15 cellular contexts compared by ENCODE assay signal in the genomic region with DNA sequence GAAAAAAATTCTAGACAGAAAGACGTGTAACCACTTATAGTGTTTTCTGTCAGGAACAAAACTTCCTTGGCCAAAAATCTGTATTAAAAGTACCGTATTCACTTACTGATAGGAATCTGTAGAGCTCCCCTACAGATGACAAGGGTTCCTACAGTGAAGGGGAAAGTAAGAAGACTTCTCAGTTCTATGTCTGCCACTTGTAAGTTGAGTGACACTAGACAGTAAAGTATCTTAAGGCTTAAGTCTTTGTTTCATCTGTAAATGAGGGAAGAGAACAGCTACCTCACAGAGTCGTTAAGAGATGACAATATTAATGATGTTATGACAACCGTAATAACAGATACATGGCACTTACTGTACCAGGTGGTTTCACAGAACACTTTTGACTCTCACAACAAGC. TPM values are rescaled to one million over a fixed set of nuclear protein-coding genes. Genes with fewer than 3 reads are reported as not detected.
A peak's percentile ranks its signal among the peaks of the same experiment; 100 is the strongest.
DNase-seq lines count a peak whose midpoint lies in the region; ATAC-seq and TF ChIP-seq lines count a peak whose summit lies in the region.
"Had no signal": no experiment of that assay in that cellular context is flagged by ENCODE, and none has a peak within 500 bp of the region (broad histone marks: within the 10 kb centered on the region; RNA-seq: fewer than 3 reads in every experiment).

No MANE protein-coding gene starts in this region.

- H3F3A ChIP-seq in PC-9 (ENCODE audit: insufficient read depth, low read depth) (0 out of 2 replicates have a peak, but pooled peaks cover 8% of the 10 kb centered on the region), neural cell (ENCODE audit: insufficient read depth, low read length, poor library complexity, severe bottlenecking) (peaks cover 3% of the 10 kb centered on the region)

- intact Hi-C loops in PC-9 (cut with micrococcal nuclease; ENCODE audit: unreplicated experiment), result loop anchor here (5.0 kb wide), 2 partner anchors 361 to 384 kb away; no protein-coding TSS in a partner anchor
- intact Hi-C loops in left lung (cut with DNase I), result loop anchor here in 1 of 2 donors (10.0 kb wide), 1 partner anchor 207 kb away; no protein-coding TSS in a partner anchor

- POLR2A ChIA-PET in PC-9 (lab: Charles Lee; ENCODE audit: unreplicated experiment), result no interaction called here

- H3K4me2 ChIP-seq in PC-9 (peak overlapping the region; percentile 78; the same call in 1 of the 2 replicates), neural cell (ENCODE audit: low read length) (no peak overlapping the region)

- BruUV-seq in PC-9 (replicated peaks; lab: Mats Ljungman, UMichigan), result no TSS peak

- TF ChIP-seq CTCF in HL-60 (IDR thresholded peaks at IDR 0.05; ENCODE audit: insufficient read depth, low read length) (no peak), PC-9 (conservative IDR thresholded peaks at IDR 0.05) (no peak), neural cell (IDR thresholded peaks at IDR 0.05; ENCODE audit: poor library complexity, severe bottlenecking) (no peak), left lung (IDR thresholded peaks at IDR 0.05) (no peak)

- DNase-seq in NOMO-1 (lab: John Stamatoyannopoulos, UW; ENCODE audit: unreplicated experiment in 2 of 2) (peak; percentile 19 to 60), NOMO-1 treated with dmso at 0.1 percent for 144 hours (lab: John Stamatoyannopoulos, UW; ENCODE audit: unreplicated experiment) (no peak), HL-60 (ENCODE audit: low read depth in 1 of 2, low spot score in 1 of 2) (no peak), PC-9 (no peak), left lung (no peak)
- DNase-seq: activated B cell treated with CpG ODN at 0.5 μM for 24 hours; activated T-cell treated with anti-CD3 and anti-CD28 coated beads, Interleukin-2, amount 50 U/mL, for 1 hour; left cardiac atrium; NCI-H226 had no signal

- peak overlapping the region; percentile 48 for H3K27ac ChIP-seq in HL-60 (replicated peaks)
- H3K27ac ChIP-seq in PC-9, result no peak overlapping the region
- no peak overlapping the region for H3K27ac ChIP-seq in neural cell (ENCODE audit: low read length)
- no peak overlapping the region for H3K27ac ChIP-seq in left lung
- H3K27ac ChIP-seq: neural progenitor cell, SJCRH30, transverse colon had no signal

- H3K9me2 ChIP-seq in PC-9 (ENCODE audit: insufficient read depth), result no peaks in the 10 kb centered on the region
- H3K9me2 ChIP-seq in neural cell (ENCODE audit: insufficient read depth, low read length), result no peaks in the 10 kb centered on the region

- TF ChIP-seq RAD21 in neural cell (conservative IDR thresholded peaks at IDR 0.05), result no peak

- ATAC-seq in GM21723 (IDR thresholded peaks at IDR 0.05; ENCODE audit: unreplicated experiment), result no peak
- ATAC-seq in GM18502 (IDR thresholded peaks at IDR 0.05; ENCODE audit: poor library complexity, unreplicated experiment), result no peak
- ATAC-seq in left lung, result no peak
- ATAC-seq: left cardiac atrium had no signal

- no peak for TF ChIP-seq EP300 in neural cell (conservative IDR thresholded peaks at IDR 0.05; ENCODE audit: poor library complexity, severe bottlenecking)

- CTCF ChIA-PET in PC-9 (lab: Charles Lee), result interaction anchor here (0.6 kb wide), 1 partner anchor 171 kb away, joined by 3 read pairs; no protein-coding TSS in a partner anchor

- no peaks in the 10 kb centered on the region for H3K27me3 ChIP-seq in HL-60 (ENCODE audit: insufficient read depth, poor library complexity, severe bottlenecking)
- no peaks in the 10 kb centered on the region for H3K27me3 ChIP-seq in PC-9 (ENCODE audit: insufficient read depth, low read depth)
- no peaks in the 10 kb centered on the region for H3K27me3 ChIP-seq in neural cell (ENCODE audit: insufficient read depth, low read depth, low read length)
- no peaks in the 10 kb centered on the region for H3K27me3 ChIP-seq in left lung
- H3K27me3 ChIP-seq: SJCRH30, transverse colon had no signal

- H2AFZ ChIP-seq in PC-9 (no peak overlapping the region), neural cell (ENCODE audit: low read depth, low read length) (no peak overlapping the region)
- H2AFZ ChIP-seq: neural progenitor cell had no signal

- H3K9me3 ChIP-seq in PC-9 (ENCODE audit: insufficient read depth, low read depth) (no peaks in the 10 kb centered on the region), neural cell (ENCODE audit: low read length) (no peaks in the 10 kb centered on the region), left lung (no peaks in the 10 kb centered on the region)
- H3K9me3 ChIP-seq: SJCRH30, transverse colon had no signal

- H3K79me2 ChIP-seq in PC-9 (ENCODE audit: low read depth) (peaks cover 33% of the 10 kb centered on the region), neural cell (replicated peaks; ENCODE audit: insufficient read depth, low read length) (no peaks in the 10 kb centered on the region)

- no peak overlapping the region for H3K9ac ChIP-seq in neural cell (ENCODE audit: low read length)
- H3K9ac ChIP-seq: neural progenitor cell had no signal

- H3K36me3 ChIP-seq in PC-9 (ENCODE audit: low read depth), result no peaks in the 10 kb centered on the region
- no peaks in the 10 kb centered on the region for H3K36me3 ChIP-seq in neural cell (ENCODE audit: insufficient read depth, low read length)
- peaks cover 0 to 14% of the 10 kb centered on the region in 2 donors for H3K36me3 ChIP-seq in left lung
- H3K36me3 ChIP-seq: neural progenitor cell, SJCRH30 had no signal

- peaks cover 24% of the 10 kb centered on the region for H3K4me1 ChIP-seq in PC-9 (replicated peaks; ENCODE audit: insufficient read depth)
- H3K4me1 ChIP-seq in left lung, result peaks cover 13 to 38% of the 10 kb centered on the region in 2 donors

- H4K20me1 ChIP-seq in PC-9 (ENCODE audit: insufficient read depth) (no peaks in the 10 kb centered on the region), neural cell (ENCODE audit: insufficient read depth) (no peaks in the 10 kb centered on the region)

- H3K4me3 ChIP-seq in HL-60 (replicated peaks; ENCODE audit: insufficient read depth, low read length) (peak overlapping the region; percentile 26), PC-9 (no peak overlapping the region), neural cell (ENCODE audit: low read length) (peak overlapping the region; percentile 43), left lung (no peak overlapping the region)
- H3K4me3 ChIP-seq: neural progenitor cell, SJCRH30, transverse colon had no signal

TF ChIP-seq in neural cell, 6 proteins besides CTCF, POLR2A, EP300 and RAD21:
- no peak for TF ChIP-seq MXI1 (conservative IDR thresholded peaks at IDR 0.05; ENCODE audit: poor library complexity, severe bottlenecking)
- no peak for TF ChIP-seq TAF1 (IDR thresholded peaks at IDR 0.05; ENCODE audit: low read depth)
- no peak for TF ChIP-seq SMC3 (conservative IDR thresholded peaks at IDR 0.05; ENCODE audit: poor library complexity)
- TF ChIP-seq, protein P1, sequence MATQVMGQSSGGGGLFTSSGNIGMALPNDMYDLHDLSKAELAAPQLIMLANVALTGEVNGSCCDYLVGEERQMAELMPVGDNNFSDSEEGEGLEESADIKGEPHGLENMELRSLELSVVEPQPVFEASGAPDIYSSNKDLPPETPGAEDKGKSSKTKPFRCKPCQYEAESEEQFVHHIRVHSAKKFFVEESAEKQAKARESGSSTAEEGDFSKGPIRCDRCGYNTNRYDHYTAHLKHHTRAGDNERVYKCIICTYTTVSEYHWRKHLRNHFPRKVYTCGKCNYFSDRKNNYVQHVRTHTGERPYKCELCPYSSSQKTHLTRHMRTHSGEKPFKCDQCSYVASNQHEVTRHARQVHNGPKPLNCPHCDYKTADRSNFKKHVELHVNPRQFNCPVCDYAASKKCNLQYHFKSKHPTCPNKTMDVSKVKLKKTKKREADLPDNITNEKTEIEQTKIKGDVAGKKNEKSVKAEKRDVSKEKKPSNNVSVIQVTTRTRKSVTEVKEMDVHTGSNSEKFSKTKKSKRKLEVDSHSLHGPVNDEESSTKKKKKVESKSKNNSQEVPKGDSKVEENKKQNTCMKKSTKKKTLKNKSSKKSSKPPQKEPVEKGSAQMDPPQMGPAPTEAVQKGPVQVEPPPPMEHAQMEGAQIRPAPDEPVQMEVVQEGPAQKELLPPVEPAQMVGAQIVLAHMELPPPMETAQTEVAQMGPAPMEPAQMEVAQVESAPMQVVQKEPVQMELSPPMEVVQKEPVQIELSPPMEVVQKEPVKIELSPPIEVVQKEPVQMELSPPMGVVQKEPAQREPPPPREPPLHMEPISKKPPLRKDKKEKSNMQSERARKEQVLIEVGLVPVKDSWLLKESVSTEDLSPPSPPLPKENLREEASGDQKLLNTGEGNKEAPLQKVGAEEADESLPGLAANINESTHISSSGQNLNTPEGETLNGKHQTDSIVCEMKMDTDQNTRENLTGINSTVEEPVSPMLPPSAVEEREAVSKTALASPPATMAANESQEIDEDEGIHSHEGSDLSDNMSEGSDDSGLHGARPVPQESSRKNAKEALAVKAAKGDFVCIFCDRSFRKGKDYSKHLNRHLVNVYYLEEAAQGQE (IDR thresholded peaks at IDR 0.05; ENCODE audit: borderline replicate concordance), result no peak
- no peak for TF ChIP-seq POLR2AphosphoS5 (IDR thresholded peaks at IDR 0.05)
- no peak for TF ChIP-seq EZH2 (IDR thresholded peaks at IDR 0.05; ENCODE audit: borderline replicate concordance, insufficient read depth, low read length, poor library complexity, severe bottlenecking)

RNA-seq across cellular contexts. Expression of gene COQ2, which starts 3.3 kb away (rescaled TPM):
- total RNA-seq in PC-9 (2021) (16.5 and 19.5 TPM in 2 replicates), left lung (10 to 100 TPM; 15.9 to 17.9 TPM)
- 15.2 and 19.8 TPM in 2 replicates for polyA plus RNA-seq in neural cell
- 14.4 and 15.3 TPM in 2 replicates for polyA minus RNA-seq in neural cell

RNA-seq across cellular contexts. Expression of gene HPSE, which starts 53.3 kb away (rescaled TPM):
- 4.4 and 6.6 TPM in 2 replicates for total RNA-seq in PC-9 (2021)
- 0.16 TPM in 1 of 2 replicates, not detected in the other for polyA plus RNA-seq in neural cell
- polyA minus RNA-seq in neural cell, result 0.24 TPM in 1 of 2 replicates, not detected in the other
- 10 to 100 TPM in 1 of 2 donors, 1 to 10 TPM in 1; 6.5 to 19.2 TPM for total RNA-seq in left lung

Comparison
In these comparisons a context has a peak if more than half of its experiments do, and no peak if none do; other contexts are left out.
1. DNase-seq: peak in NOMO-1 (2 of 2); none in NOMO-1 treated with dmso at 0.1 percent for 144 hours (single experiment), HL-60 (0 of 2), PC-9 (0 of 2) and left lung (0 of 2).
2. H3K4me3 ChIP-seq: peak in HL-60 (single experiment) and neural cell (single experiment); none in PC-9 (single experiment) and left lung (0 of 2).